9 cellular contexts compared by ENCODE assay signal in genomic region chrX:119942173-119942819, GRCh38. TPM values are rescaled to one million over a fixed set of nuclear protein-coding genes. Genes with fewer than 3 reads are reported as not detected.
A peak's percentile ranks its signal among the peaks of the same experiment; 100 is the strongest.
DNase-seq lines count a peak whose midpoint lies in the region; ATAC-seq and TF ChIP-seq lines count a peak whose summit lies in the region.
"Had no signal": no experiment of that assay in that cellular context is flagged by ENCODE, and none has a peak within 500 bp of the region (broad histone marks: within the 10 kb centered on the region; RNA-seq: fewer than 3 reads in every experiment).

No MANE protein-coding gene starts in this region.

- H3K9me3 ChIP-seq in left ventricle myocardium inferior (replicated peaks), result no peaks in the 10 kb centered on the region
- no peaks in the 10 kb centered on the region for H3K9me3 ChIP-seq in breast epithelium
- H3K9me3 ChIP-seq in mononuclear cell (ENCODE audit: low read depth, low read length), result no peaks in the 10 kb centered on the region
- no peaks in the 10 kb centered on the region for H3K9me3 ChIP-seq in aorta (ENCODE audit: control insufficient read depth, low read length)

- WGBS in aorta, 2 donors, result 55 to 59% methylated on average over 13 of the region's 13 CpGs

- DNase-seq in left ventricle myocardium inferior (no peak), left cardiac atrium (no peak), breast epithelium (ENCODE audit: low spot score in 2 of 2) (no peak), aorta (no peak), glomerular visceral epithelial cell (ENCODE audit: extremely low spot score) (no peak), NCI-H345 (lab: John Stamatoyannopoulos, UW) (no peak), epidermal melanocyte (ENCODE audit: insufficient read length, low spot score) (no peak)

- ATAC-seq in left cardiac atrium (no peak), aorta (ENCODE audit: low FRiP score) (no peak)

- no peak for TF ChIP-seq CTCF in left ventricle myocardium inferior (IDR thresholded peaks at IDR 0.05; ENCODE audit: borderline replicate concordance)
- no peak for TF ChIP-seq CTCF in breast epithelium (IDR thresholded peaks at IDR 0.05)

- H3K27me3 ChIP-seq in left ventricle myocardium inferior (ENCODE audit: low read depth), result no peaks in the 10 kb centered on the region
- H3K27me3 ChIP-seq in breast epithelium, result no peaks in the 10 kb centered on the region
- no peaks in the 10 kb centered on the region for H3K27me3 ChIP-seq in mononuclear cell (ENCODE audit: insufficient read depth, low read length)
- H3K27me3 ChIP-seq in aorta (ENCODE audit: control insufficient read depth in 1 of 2, insufficient read depth in 2 of 2, low read length in 1 of 2), result no peaks in the 10 kb centered on the region

- intact Hi-C loops in left ventricle myocardium inferior (cut with micrococcal nuclease), result no loop called here
- intact Hi-C loops in left cardiac atrium (cut with DNase I), result no loop called here
- intact Hi-C loops in breast epithelium (cut with DNase I; ENCODE audit: low total_unique reads), result no loop called here
- intact Hi-C loops in aorta (cut with DNase I), result loop anchor here in 1 of 2 donors (5.0 kb wide), 1 partner anchor 70 kb away; the partner anchor contains the start of genes NDUFA1 and RNF113A

- H3K4me1 ChIP-seq in left ventricle myocardium inferior (peaks cover 19% of the 10 kb centered on the region), breast epithelium (no peaks in the 10 kb centered on the region), mononuclear cell (ENCODE audit: insufficient read depth, low read length) (peaks cover 22% of the 10 kb centered on the region), aorta (ENCODE audit: control insufficient read depth in 1 of 2, insufficient read depth in 2 of 2, low read length in 2 of 2) (no peaks in the 10 kb centered on the region)

- TF ChIP-seq POLR2A in breast epithelium (IDR thresholded peaks at IDR 0.05), result no peak

- H3K4me3 ChIP-seq in left ventricle myocardium inferior (peak overlapping the region; percentile 85), breast epithelium (peak overlapping the region; percentile 63 to 70 (median 70)), mononuclear cell (ENCODE audit: low read length) (peak overlapping the region; percentile 72), aorta (ENCODE audit: low read length in 2 of 2) (peak overlapping the region; percentile 60 to 81)

- H3K36me3 ChIP-seq in left ventricle myocardium inferior (no peaks in the 10 kb centered on the region), breast epithelium (no peaks in the 10 kb centered on the region), aorta (ENCODE audit: control insufficient read depth in 1 of 2, insufficient read depth in 2 of 2, low read length in 1 of 2) (no peaks in the 10 kb centered on the region)

- H3K27ac ChIP-seq in left ventricle myocardium inferior (replicated peaks) (peak overlapping the region; percentile 91), breast epithelium (peak overlapping the region; percentile 90 to 92), aorta (ENCODE audit: low read depth in 1 of 2, low read length in 2 of 2) (peak overlapping the region in 1 of 2 donors; percentile 96)

RNA-seq across cellular contexts. Expression of gene NKAP, which starts 1.3 kb away (rescaled TPM):
- 5.0 TPM for total RNA-seq in left ventricle myocardium inferior
- 1 to 10 TPM; 4.4 to 6.8 TPM for total RNA-seq in left cardiac atrium
- 1 to 10 TPM; 6.4 to 7.3 (median 6.9) TPM for total RNA-seq in breast epithelium
- total RNA-seq in mononuclear cell, result 9.0 TPM
- total RNA-seq in aorta, result 1 to 10 TPM; 7.0 to 8.0 TPM
- 1 to 10 TPM; 2.9 to 7.5 TPM for polyA plus RNA-seq in aorta

RNA-seq across cellular contexts. Expression of gene AKAP14, which starts 46.6 kb away (rescaled TPM):
- not detected for total RNA-seq in left ventricle myocardium inferior
- total RNA-seq in left cardiac atrium, result not detected
- total RNA-seq in breast epithelium, result not detected
- not detected for total RNA-seq in mononuclear cell
- total RNA-seq in aorta, result not detected
- polyA plus RNA-seq in aorta, result not detected
- total RNA-seq: M059J had no signal
